8 cellular contexts compared by ENCODE assay signal in genomic region chr10:15585303-15585715, GRCh38.
DNase-seq lines count a peak whose midpoint lies in the region; ATAC-seq and TF ChIP-seq lines count a peak whose summit lies in the region.

No MANE protein-coding gene starts in this region.

- peak; percentile 47 to 55 for DNase-seq in NCI-H2081 (lab: John Stamatoyannopoulos, UW)
- no peak for DNase-seq in NCI-H2081 treated with DMSO at 0.1 percent for 48 hours (lab: John Stamatoyannopoulos, UW)
- DNase-seq in HUDEP-2 (lab: John Stamatoyannopoulos, UW; ENCODE audit: unreplicated experiment in 76 of 76), result peak in 67 of 76 experiments; percentile 2 to 61 (median 30)
- peak; percentile 11 for DNase-seq in SKM-1 (lab: John Stamatoyannopoulos, UW; ENCODE audit: unreplicated experiment)
- DNase-seq in colonic mucosa, result peak; percentile 71
- DNase-seq in lung microvascular endothelial cell (ENCODE audit: low read depth in 2 of 2), result peak; percentile 74 to 89
- DNase-seq in testis, result peak; percentile 79

- H3K27me3 ChIP-seq in colonic mucosa (no peaks in the 10 kb centered on the region), testis (no peaks in the 10 kb centered on the region)

- peak; percentile 77 for ATAC-seq in GM21381 (IDR thresholded peaks at IDR 0.05; ENCODE audit: unreplicated experiment)

- H3K4me3 ChIP-seq in colonic mucosa, result no peak overlapping the region
- H3K4me3 ChIP-seq in testis, result no peak overlapping the region

- intact Hi-C loops in colonic mucosa (cut with DNase I), result loop anchor here (10.0 kb wide), 1 partner anchor 129 kb away; the partner anchor contains the start of gene ITGA8
- intact Hi-C loops in testis (cut with DNase I; ENCODE audit: low total_unique reads), result no loop called here

- H3K9ac ChIP-seq in colonic mucosa (ENCODE audit: low read depth in 2 of 2, low read length in 2 of 2), result no peak overlapping the region

- H3K4me1 ChIP-seq in colonic mucosa (no peaks in the 10 kb centered on the region), testis (no peaks in the 10 kb centered on the region)

- TF ChIP-seq CTCF in colonic mucosa (IDR thresholded peaks at IDR 0.05), result peak; percentile 63
- TF ChIP-seq CTCF in testis (IDR thresholded peaks at IDR 0.05), result peak; percentile 58 to 86 (median 63)

- H3K36me3 ChIP-seq in colonic mucosa (no peaks in the 10 kb centered on the region), testis (ENCODE audit: low read depth, missing control alignments) (no peaks in the 10 kb centered on the region)

- no peak for TF ChIP-seq POLR2A in testis (IDR thresholded peaks at IDR 0.05)

- H3K9me3 ChIP-seq in colonic mucosa (no peaks in the 10 kb centered on the region), testis (no peaks in the 10 kb centered on the region)

- no peak overlapping the region for H3K27ac ChIP-seq in colonic mucosa
- H3K27ac ChIP-seq in testis, result no peak overlapping the region

- WGBS in testis, 2 donors, result 7 to 8% methylated on average over 6 of the region's 6 CpGs
